In the genomic region with DNA sequence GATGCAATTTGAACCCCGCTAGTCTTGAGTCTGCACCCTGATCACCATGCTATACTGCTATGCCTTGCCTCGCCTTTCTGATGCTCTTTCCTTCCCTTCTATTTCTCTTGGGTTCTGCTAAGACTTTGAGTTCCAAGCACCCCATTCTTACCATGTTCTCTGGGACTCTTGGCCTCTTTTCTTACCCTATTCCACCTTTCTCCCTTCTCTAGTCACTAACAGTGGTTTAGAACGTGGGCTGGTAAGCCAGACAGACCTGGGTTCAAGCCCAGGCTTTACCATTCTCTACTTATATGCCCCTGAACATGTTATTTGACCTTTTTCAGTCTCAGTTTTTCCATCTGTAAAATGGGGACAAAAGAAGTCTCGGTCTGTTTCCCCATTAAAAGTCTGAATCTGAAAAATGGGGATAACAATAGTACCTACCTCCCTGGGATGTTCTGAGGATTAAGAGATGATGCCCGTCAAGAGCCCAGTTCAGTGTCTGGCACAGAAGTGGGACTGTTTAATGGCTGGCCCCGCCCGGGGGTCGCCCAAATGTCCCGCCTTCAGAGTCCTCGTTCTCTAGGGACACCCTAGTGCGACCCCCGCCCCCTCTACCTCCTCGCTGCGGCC, we compare ENCODE assay signal across 1 cellular context.
TF ChIP-seq lines count a peak whose summit lies in the region.

No MANE protein-coding gene starts in this region.

TF ChIP-seq in A549, 52 proteins besides CTCF, POLR2A, EP300 and RAD21 (continued from another document):
- TF ChIP-seq HEYL (CRISPR knock-in tag; IDR thresholded peaks at IDR 0.05), result no peak
- TF ChIP-seq, protein P1, sequence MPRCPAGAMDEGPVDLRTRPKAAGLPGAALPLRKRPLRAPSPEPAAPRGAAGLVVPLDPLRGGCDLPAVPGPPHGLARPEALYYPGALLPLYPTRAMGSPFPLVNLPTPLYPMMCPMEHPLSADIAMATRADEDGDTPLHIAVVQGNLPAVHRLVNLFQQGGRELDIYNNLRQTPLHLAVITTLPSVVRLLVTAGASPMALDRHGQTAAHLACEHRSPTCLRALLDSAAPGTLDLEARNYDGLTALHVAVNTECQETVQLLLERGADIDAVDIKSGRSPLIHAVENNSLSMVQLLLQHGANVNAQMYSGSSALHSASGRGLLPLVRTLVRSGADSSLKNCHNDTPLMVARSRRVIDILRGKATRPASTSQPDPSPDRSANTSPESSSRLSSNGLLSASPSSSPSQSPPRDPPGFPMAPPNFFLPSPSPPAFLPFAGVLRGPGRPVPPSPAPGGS (IDR thresholded peaks at IDR 0.05), result no peak
- no peak for TF ChIP-seq ZC3H11A (IDR thresholded peaks at IDR 0.05)
- TF ChIP-seq, protein P2, sequence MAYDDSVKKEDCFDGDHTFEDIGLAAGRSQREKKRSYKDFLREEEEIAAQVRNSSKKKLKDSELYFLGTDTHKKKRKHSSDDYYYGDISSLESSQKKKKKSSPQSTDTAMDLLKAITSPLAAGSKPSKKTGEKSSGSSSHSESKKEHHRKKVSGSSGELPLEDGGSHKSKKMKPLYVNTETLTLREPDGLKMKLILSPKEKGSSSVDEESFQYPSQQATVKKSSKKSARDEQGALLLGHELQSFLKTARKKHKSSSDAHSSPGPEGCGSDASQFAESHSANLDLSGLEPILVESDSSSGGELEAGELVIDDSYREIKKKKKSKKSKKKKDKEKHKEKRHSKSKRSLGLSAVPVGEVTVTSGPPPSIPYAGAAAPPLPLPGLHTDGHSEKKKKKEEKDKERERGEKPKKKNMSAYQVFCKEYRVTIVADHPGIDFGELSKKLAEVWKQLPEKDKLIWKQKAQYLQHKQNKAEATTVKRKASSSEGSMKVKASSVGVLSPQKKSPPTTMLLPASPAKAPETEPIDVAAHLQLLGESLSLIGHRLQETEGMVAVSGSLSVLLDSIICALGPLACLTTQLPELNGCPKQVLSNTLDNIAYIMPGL (CRISPR knock-in tag; IDR thresholded peaks at IDR 0.05; ENCODE audit: borderline replicate concordance), result no peak
- TF ChIP-seq, protein P3, sequence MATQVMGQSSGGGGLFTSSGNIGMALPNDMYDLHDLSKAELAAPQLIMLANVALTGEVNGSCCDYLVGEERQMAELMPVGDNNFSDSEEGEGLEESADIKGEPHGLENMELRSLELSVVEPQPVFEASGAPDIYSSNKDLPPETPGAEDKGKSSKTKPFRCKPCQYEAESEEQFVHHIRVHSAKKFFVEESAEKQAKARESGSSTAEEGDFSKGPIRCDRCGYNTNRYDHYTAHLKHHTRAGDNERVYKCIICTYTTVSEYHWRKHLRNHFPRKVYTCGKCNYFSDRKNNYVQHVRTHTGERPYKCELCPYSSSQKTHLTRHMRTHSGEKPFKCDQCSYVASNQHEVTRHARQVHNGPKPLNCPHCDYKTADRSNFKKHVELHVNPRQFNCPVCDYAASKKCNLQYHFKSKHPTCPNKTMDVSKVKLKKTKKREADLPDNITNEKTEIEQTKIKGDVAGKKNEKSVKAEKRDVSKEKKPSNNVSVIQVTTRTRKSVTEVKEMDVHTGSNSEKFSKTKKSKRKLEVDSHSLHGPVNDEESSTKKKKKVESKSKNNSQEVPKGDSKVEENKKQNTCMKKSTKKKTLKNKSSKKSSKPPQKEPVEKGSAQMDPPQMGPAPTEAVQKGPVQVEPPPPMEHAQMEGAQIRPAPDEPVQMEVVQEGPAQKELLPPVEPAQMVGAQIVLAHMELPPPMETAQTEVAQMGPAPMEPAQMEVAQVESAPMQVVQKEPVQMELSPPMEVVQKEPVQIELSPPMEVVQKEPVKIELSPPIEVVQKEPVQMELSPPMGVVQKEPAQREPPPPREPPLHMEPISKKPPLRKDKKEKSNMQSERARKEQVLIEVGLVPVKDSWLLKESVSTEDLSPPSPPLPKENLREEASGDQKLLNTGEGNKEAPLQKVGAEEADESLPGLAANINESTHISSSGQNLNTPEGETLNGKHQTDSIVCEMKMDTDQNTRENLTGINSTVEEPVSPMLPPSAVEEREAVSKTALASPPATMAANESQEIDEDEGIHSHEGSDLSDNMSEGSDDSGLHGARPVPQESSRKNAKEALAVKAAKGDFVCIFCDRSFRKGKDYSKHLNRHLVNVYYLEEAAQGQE (IDR thresholded peaks at IDR 0.05), result no peak
- TF ChIP-seq FOSB (CRISPR knock-in tag; IDR thresholded peaks at IDR 0.05), result peak; percentile 79; the same call in 1 of the 2 replicates
- peak; percentile 78; the same call in 1 of the 2 replicates for TF ChIP-seq HDAC2 (IDR thresholded peaks at IDR 0.05)
- no peak for TF ChIP-seq RFX5 (IDR thresholded peaks at IDR 0.05)
- no peak; the same call in 1 of the 2 replicates for TF ChIP-seq EHF (CRISPR knock-in tag; IDR thresholded peaks at IDR 0.05)
- no peak for TF ChIP-seq NPAS2 (CRISPR knock-in tag; IDR thresholded peaks at IDR 0.05; ENCODE audit: borderline replicate concordance)
- TF ChIP-seq ESRRA (IDR thresholded peaks at IDR 0.05; ENCODE audit: borderline replicate concordance, low read length), result peak; percentile 32; the same call in 1 of the 2 replicates
- TF ChIP-seq, protein P4, sequence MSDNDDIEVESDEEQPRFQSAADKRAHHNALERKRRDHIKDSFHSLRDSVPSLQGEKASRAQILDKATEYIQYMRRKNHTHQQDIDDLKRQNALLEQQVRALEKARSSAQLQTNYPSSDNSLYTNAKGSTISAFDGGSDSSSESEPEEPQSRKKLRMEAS (IDR thresholded peaks at IDR 0.05), result no peak
- TF ChIP-seq GATA3 (IDR thresholded peaks at IDR 0.05; ENCODE audit: borderline replicate concordance), result no peak
- no peak; the same call in 1 of the 2 replicates for TF ChIP-seq CHD4 (IDR thresholded peaks at IDR 0.05; ENCODE audit: borderline replicate concordance)
- TF ChIP-seq TFCP2L1 (CRISPR knock-in tag; IDR thresholded peaks at IDR 0.05), result no peak
- no peak for TF ChIP-seq MAFK (IDR thresholded peaks at IDR 0.05; ENCODE audit: partially characterized antibody)
- no peak for TF ChIP-seq KDM5A (IDR thresholded peaks at IDR 0.05)
- no peak for TF ChIP-seq RNF2 (IDR thresholded peaks at IDR 0.05; ENCODE audit: borderline replicate concordance, low read depth)
- no peak for TF ChIP-seq RARB (CRISPR knock-in tag; IDR thresholded peaks at IDR 0.05)
- TF ChIP-seq NR3C1 (IDR thresholded peaks at IDR 0.05), result no peak
- peak; percentile 96 for TF ChIP-seq KDM1A (IDR thresholded peaks at IDR 0.05; ENCODE audit: low read depth)
- TF ChIP-seq, protein P5, sequence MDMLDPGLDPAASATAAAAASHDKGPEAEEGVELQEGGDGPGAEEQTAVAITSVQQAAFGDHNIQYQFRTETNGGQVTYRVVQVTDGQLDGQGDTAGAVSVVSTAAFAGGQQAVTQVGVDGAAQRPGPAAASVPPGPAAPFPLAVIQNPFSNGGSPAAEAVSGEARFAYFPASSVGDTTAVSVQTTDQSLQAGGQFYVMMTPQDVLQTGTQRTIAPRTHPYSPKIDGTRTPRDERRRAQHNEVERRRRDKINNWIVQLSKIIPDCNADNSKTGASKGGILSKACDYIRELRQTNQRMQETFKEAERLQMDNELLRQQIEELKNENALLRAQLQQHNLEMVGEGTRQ (IDR thresholded peaks at IDR 0.05), result no peak
- TF ChIP-seq BHLHE40 (IDR thresholded peaks at IDR 0.05; ENCODE audit: low read depth, low read length), result no peak
- TF ChIP-seq, protein P6, sequence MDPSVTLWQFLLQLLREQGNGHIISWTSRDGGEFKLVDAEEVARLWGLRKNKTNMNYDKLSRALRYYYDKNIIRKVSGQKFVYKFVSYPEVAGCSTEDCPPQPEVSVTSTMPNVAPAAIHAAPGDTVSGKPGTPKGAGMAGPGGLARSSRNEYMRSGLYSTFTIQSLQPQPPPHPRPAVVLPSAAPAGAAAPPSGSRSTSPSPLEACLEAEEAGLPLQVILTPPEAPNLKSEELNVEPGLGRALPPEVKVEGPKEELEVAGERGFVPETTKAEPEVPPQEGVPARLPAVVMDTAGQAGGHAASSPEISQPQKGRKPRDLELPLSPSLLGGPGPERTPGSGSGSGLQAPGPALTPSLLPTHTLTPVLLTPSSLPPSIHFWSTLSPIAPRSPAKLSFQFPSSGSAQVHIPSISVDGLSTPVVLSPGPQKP (IDR thresholded peaks at IDR 0.05; ENCODE audit: low read depth, low read length), result no peak
- TF ChIP-seq, protein P7, sequence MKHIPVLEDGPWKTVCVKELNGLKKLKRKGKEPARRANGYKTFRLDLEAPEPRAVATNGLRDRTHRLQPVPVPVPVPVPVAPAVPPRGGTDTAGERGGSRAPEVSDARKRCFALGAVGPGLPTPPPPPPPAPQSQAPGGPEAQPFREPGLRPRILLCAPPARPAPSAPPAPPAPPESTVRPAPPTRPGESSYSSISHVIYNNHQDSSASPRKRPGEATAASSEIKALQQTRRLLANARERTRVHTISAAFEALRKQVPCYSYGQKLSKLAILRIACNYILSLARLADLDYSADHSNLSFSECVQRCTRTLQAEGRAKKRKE (CRISPR knock-in tag; IDR thresholded peaks at IDR 0.05; ENCODE audit: low read depth), result no peak
- no peak for TF ChIP-seq HOXA7 (CRISPR knock-in tag; IDR thresholded peaks at IDR 0.05)
- TF ChIP-seq FOSL2 (IDR thresholded peaks at IDR 0.05), result no peak
- TF ChIP-seq FOSL2 (CRISPR knock-in tag; IDR thresholded peaks at IDR 0.05), result no peak
- TF ChIP-seq CBX8 (IDR thresholded peaks at IDR 0.05), result no peak
- peak; percentile 74 for TF ChIP-seq PHF8 (IDR thresholded peaks at IDR 0.05; ENCODE audit: borderline replicate concordance, low read depth)
- TF ChIP-seq MAZ (IDR thresholded peaks at IDR 0.05; ENCODE audit: borderline replicate concordance, low read depth, low read length), result no peak
TF ChIP-seq in A549: peak in this region for 7.
